ENCODE assay signal across 10 cellular contexts in the genomic region with DNA sequence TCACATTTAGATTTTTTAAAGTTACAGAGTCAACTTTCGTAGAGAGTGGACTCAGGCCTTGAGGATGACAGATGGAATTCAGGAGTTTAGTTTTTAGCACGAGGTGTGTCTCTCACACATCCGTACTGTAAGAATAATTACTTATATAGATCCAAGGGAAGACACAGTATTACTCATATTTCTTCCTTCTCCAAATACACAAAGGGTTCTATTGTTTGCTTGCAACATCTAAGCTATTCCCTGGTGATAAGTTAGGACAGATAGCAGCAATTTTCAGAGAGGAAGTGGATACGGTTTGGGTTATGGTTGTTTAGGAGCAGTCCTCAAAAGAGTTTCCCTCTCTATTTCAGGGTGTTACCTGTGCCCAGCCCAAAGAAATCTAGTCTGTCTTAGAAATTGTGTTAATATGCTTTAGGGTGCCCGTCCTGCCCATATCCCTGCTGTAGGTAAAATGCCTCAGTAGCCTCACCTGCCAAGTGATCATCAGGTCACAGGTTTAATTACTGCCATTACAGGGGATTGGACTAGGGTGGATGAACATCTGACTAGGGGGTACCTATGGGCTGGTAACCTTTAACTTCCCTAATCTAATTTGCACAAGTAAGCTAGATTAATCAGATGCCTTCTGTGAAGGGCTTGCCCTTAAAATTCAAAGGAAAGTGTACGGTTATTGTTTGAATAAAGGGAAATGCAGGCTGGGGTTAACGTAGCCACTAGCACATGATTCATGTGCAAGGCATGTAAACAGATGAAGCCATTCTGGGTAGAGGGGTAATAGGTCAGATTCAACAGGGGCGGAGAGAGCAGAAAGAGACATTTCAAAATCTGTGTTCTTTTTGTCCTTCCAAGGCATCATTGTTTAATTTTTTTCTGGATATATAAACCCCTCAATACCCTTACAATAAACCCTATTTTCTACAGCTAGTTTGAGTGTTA. TPM values are rescaled to one million over a fixed set of nuclear protein-coding genes. Genes with fewer than 3 reads are reported as not detected.
DNase-seq lines count a peak whose midpoint lies in the region; FAIRE-seq and TF ChIP-seq lines count a peak whose summit lies in the region.
"Had no signal": no experiment of that assay in that cellular context is flagged by ENCODE, and none has a peak within 500 bp of the region (broad histone marks: within the 10 kb centered on the region; RNA-seq: fewer than 3 reads in every experiment).

No MANE protein-coding gene starts in this region.

- no peak for TF ChIP-seq POLR2A in H54 (IDR thresholded peaks at IDR 0.05; ENCODE audit: low read depth, low read length)

- H3K9me3 ChIP-seq in SJCRH30 (replicated peaks): no peaks in the 10 kb centered on the region
- no peaks in the 10 kb centered on the region for H3K9me3 ChIP-seq in skeletal muscle satellite cell (replicated peaks; ENCODE audit: low read length)
- no peaks in the 10 kb centered on the region for H3K9me3 ChIP-seq in kidney (ENCODE audit: control insufficient read depth in 1 of 2, low read length in 2 of 2)
- H3K9me3 ChIP-seq: heart right ventricle had no signal

- H3K4me2 ChIP-seq in skeletal muscle satellite cell (ENCODE audit: low read length): peak overlapping the region; percentile 76

- H3K4me1 ChIP-seq in SJCRH30 (peaks cover 26% of the 10 kb centered on the region), skeletal muscle satellite cell (ENCODE audit: control insufficient read depth, insufficient read depth, low read length) (peaks cover 25% of the 10 kb centered on the region), kidney (ENCODE audit: control insufficient read depth in 1 of 2, insufficient read depth in 1 of 2, low read depth in 1 of 2, low read length in 2 of 2) (no peaks in the 10 kb centered on the region)

- H3K27ac ChIP-seq in SJCRH30 (peak overlapping the region; percentile 75), kidney (ENCODE audit: low read depth in 2 of 2, low read length in 2 of 2) (no peak overlapping the region)
- H3K27ac ChIP-seq: heart right ventricle had no signal

- intact Hi-C loops in kidney (cut with DNase I): no loop called here

- peak; percentile 11 for DNase-seq in H54 (ENCODE audit: insufficient read length, low spot score)
- peak; percentile 40 to 53 for DNase-seq in SJCRH30
- peak; percentile 91 for DNase-seq in fibroblast of villous mesenchyme (ENCODE audit: low read depth)
- DNase-seq in COR-L47 (lab: John Stamatoyannopoulos, UW): no peak
- no peak for DNase-seq in kidney
- DNase-seq in DMS 273 treated with DMSO at 0.1 percent for 48 hours (lab: John Stamatoyannopoulos, UW): no peak
- no peak for DNase-seq in cerebellar nuclear complex (lab: John Stamatoyannopoulos, UW)
- DNase-seq: heart right ventricle, KG1 had no signal

- TF ChIP-seq CTCF in fibroblast of villous mesenchyme (IDR thresholded peaks at IDR 0.05; ENCODE audit: insufficient read depth, low read depth, low read length) (no peak), kidney (IDR thresholded peaks at IDR 0.05; ENCODE audit: borderline replicate concordance, extremely low read depth, insufficient read depth) (no peak)

- H3K9ac ChIP-seq in skeletal muscle satellite cell (ENCODE audit: low read depth, low read length): peak overlapping the region; percentile 50
- no peak overlapping the region for H3K9ac ChIP-seq in kidney (ENCODE audit: low read length in 2 of 2)

- FAIRE-seq in H54 (lab: Jason Lieb, UNC) (peak; percentile 91), kidney (lab: Jason Lieb, UNC) (no peak)

- H3K4me3 ChIP-seq in SJCRH30 (no peak overlapping the region), fibroblast of villous mesenchyme (ENCODE audit: low read depth, low read length) (no peak overlapping the region), skeletal muscle satellite cell (ENCODE audit: low read length) (peak overlapping the region; percentile 51), kidney (ENCODE audit: low read length in 2 of 2) (no peak overlapping the region)
- H3K4me3 ChIP-seq: heart right ventricle had no signal

- no peaks in the 10 kb centered on the region for H3K36me3 ChIP-seq in SJCRH30
- H3K36me3 ChIP-seq in skeletal muscle satellite cell (ENCODE audit: insufficient read depth, low read length): no peaks in the 10 kb centered on the region
- no peaks in the 10 kb centered on the region for H3K36me3 ChIP-seq in kidney (ENCODE audit: control insufficient read depth in 1 of 2, insufficient read depth in 2 of 2, low read length in 2 of 2)
- H3K36me3 ChIP-seq: heart right ventricle had no signal

- no peaks in the 10 kb centered on the region for H3K27me3 ChIP-seq in SJCRH30
- H3K27me3 ChIP-seq in skeletal muscle satellite cell (ENCODE audit: control insufficient read depth, insufficient read depth, low read length): no peaks in the 10 kb centered on the region
- H3K27me3 ChIP-seq: heart right ventricle had no signal

RNA-seq across cellular contexts. Expression of a gene that starts 8.7 kb away (rescaled TPM):
- total RNA-seq in SJCRH30 (2014; rRNA removed; shearing (Covaris generic)): 36.2 and 38.4 TPM in 2 replicates
- total RNA-seq in fibroblast of villous mesenchyme: 47.9 and 54.8 TPM in 2 replicates
- total RNA-seq in skeletal muscle satellite cell (2012; rRNA removed): 38.2 and 43.3 TPM in 2 replicates
- 31.5 TPM for total RNA-seq in kidney
- 6.9 TPM for polyA plus RNA-seq in kidney (ENCODE audit: insufficient read depth, low read depth, low replicate concordance)

Comparison
In these comparisons a context has a peak if more than half of its experiments do, and no peak if none do; other contexts are left out.
1. DNase-seq: peak in H54 (single experiment), SJCRH30 (2 of 2) and fibroblast of villous mesenchyme (single experiment); none in COR-L47 (single experiment), kidney (single experiment), DMS 273 treated with DMSO at 0.1 percent for 48 hours (single experiment) and cerebellar nuclear complex (0 of 2).